1 cellular context compared by ENCODE assay signal in the genomic region with DNA sequence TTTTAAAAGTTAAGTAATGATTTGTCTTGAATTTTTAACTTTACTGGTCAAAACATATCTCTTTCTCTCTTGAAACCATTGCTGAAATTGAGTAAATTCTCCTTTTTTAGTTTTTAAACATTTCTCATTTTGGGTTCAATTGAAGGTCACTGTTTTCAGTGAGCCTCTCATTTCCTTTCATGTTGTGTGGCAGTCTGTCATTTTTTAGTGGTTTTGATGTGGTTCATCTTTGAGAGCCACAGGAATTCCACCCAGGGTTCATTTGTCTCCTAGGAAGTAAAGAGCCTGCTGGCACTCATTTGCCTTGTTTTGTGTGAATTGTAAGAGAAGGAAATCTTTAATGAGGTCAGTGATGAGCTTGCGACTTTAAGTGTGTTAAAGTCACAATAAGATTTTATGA.
TF ChIP-seq lines count a peak whose summit lies in the region.

No MANE protein-coding gene starts in this region.

TF ChIP-seq in GM12878, 131 proteins besides CTCF, POLR2A, EP300 and RAD21:
- TF ChIP-seq NR2C2 (IDR thresholded peaks at IDR 0.05; ENCODE audit: borderline replicate concordance, control insufficient read depth, insufficient read length, low read depth) = no peak
- no peak for TF ChIP-seq CHD2 (IDR thresholded peaks at IDR 0.05; ENCODE audit: borderline replicate concordance, low read depth, low read length)
- TF ChIP-seq, protein P1, sequence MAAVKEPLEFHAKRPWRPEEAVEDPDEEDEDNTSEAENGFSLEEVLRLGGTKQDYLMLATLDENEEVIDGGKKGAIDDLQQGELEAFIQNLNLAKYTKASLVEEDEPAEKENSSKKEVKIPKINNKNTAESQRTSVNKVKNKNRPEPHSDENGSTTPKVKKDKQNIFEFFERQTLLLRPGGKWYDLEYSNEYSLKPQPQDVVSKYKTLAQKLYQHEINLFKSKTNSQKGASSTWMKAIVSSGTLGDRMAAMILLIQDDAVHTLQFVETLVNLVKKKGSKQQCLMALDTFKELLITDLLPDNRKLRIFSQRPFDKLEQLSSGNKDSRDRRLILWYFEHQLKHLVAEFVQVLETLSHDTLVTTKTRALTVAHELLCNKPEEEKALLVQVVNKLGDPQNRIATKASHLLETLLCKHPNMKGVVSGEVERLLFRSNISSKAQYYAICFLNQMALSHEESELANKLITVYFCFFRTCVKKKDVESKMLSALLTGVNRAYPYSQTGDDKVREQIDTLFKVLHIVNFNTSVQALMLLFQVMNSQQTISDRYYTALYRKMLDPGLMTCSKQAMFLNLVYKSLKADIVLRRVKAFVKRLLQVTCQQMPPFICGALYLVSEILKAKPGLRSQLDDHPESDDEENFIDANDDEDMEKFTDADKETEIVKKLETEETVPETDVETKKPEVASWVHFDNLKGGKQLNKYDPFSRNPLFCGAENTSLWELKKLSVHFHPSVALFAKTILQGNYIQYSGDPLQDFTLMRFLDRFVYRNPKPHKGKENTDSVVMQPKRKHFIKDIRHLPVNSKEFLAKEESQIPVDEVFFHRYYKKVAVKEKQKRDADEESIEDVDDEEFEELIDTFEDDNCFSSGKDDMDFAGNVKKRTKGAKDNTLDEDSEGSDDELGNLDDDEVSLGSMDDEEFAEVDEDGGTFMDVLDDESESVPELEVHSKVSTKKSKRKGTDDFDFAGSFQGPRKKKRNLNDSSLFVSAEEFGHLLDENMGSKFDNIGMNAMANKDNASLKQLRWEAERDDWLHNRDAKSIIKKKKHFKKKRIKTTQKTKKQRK (IDR thresholded peaks at IDR 0.05; ENCODE audit: low read depth, low read length) = no peak
- peak; percentile 65 for TF ChIP-seq EED (IDR thresholded peaks at IDR 0.05; ENCODE audit: low read depth)
- TF ChIP-seq ZBED1 (IDR thresholded peaks at IDR 0.05; ENCODE audit: borderline replicate concordance) = peak; percentile 30; the same call in 1 of the 2 replicates
- peak; percentile 44; the same call in 1 of the 2 replicates for TF ChIP-seq GABPA (IDR thresholded peaks at IDR 0.05; ENCODE audit: low read depth)
- peak; percentile 80 for TF ChIP-seq JUNB (IDR thresholded peaks at IDR 0.05)
- TF ChIP-seq, protein P2, sequence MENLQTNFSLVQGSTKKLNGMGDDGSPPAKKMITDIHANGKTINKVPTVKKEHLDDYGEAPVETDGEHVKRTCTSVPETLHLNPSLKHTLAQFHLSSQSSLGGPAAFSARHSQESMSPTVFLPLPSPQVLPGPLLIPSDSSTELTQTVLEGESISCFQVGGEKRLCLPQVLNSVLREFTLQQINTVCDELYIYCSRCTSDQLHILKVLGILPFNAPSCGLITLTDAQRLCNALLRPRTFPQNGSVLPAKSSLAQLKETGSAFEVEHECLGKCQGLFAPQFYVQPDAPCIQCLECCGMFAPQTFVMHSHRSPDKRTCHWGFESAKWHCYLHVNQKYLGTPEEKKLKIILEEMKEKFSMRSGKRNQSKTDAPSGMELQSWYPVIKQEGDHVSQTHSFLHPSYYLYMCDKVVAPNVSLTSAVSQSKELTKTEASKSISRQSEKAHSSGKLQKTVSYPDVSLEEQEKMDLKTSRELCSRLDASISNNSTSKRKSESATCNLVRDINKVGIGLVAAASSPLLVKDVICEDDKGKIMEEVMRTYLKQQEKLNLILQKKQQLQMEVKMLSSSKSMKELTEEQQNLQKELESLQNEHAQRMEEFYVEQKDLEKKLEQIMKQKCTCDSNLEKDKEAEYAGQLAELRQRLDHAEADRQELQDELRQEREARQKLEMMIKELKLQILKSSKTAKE (IDR thresholded peaks at IDR 0.05; ENCODE audit: low read depth, poor library complexity, severe bottlenecking) = peak; percentile 52
- peak; percentile 93 for TF ChIP-seq TCF7 (IDR thresholded peaks at IDR 0.05; ENCODE audit: borderline replicate concordance)
- no peak for TF ChIP-seq STAT1 (conservative IDR thresholded peaks at IDR 0.05)
- TF ChIP-seq, protein P3, sequence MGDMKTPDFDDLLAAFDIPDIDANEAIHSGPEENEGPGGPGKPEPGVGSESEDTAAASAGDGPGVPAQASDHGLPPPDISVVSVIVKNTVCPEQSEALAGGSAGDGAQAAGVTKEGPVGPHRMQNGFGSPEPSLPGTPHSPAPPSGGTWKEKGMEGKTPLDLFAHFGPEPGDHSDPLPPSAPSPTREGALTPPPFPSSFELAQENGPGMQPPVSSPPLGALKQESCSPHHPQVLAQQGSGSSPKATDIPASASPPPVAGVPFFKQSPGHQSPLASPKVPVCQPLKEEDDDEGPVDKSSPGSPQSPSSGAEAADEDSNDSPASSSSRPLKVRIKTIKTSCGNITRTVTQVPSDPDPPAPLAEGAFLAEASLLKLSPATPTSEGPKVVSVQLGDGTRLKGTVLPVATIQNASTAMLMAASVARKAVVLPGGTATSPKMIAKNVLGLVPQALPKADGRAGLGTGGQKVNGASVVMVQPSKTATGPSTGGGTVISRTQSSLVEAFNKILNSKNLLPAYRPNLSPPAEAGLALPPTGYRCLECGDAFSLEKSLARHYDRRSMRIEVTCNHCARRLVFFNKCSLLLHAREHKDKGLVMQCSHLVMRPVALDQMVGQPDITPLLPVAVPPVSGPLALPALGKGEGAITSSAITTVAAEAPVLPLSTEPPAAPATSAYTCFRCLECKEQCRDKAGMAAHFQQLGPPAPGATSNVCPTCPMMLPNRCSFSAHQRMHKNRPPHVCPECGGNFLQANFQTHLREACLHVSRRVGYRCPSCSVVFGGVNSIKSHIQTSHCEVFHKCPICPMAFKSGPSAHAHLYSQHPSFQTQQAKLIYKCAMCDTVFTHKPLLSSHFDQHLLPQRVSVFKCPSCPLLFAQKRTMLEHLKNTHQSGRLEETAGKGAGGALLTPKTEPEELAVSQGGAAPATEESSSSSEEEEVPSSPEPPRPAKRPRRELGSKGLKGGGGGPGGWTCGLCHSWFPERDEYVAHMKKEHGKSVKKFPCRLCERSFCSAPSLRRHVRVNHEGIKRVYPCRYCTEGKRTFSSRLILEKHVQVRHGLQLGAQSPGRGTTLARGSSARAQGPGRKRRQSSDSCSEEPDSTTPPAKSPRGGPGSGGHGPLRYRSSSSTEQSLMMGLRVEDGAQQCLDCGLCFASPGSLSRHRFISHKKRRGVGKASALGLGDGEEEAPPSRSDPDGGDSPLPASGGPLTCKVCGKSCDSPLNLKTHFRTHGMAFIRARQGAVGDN (IDR thresholded peaks at IDR 0.05) = no peak
- peak; percentile 50; the same call in 1 of the 2 replicates for TF ChIP-seq PML (IDR thresholded peaks at IDR 0.05; ENCODE audit: low read length)
- TF ChIP-seq NFIC (IDR thresholded peaks at IDR 0.05; ENCODE audit: low read depth, low read length) = peak; percentile 95
- peak; percentile 83 for TF ChIP-seq FOXM1 (IDR thresholded peaks at IDR 0.05; ENCODE audit: low read depth, low read length)
- peak; percentile 96 for TF ChIP-seq RUNX3 (IDR thresholded peaks at IDR 0.05; ENCODE audit: low read length)
- TF ChIP-seq, protein P4, sequence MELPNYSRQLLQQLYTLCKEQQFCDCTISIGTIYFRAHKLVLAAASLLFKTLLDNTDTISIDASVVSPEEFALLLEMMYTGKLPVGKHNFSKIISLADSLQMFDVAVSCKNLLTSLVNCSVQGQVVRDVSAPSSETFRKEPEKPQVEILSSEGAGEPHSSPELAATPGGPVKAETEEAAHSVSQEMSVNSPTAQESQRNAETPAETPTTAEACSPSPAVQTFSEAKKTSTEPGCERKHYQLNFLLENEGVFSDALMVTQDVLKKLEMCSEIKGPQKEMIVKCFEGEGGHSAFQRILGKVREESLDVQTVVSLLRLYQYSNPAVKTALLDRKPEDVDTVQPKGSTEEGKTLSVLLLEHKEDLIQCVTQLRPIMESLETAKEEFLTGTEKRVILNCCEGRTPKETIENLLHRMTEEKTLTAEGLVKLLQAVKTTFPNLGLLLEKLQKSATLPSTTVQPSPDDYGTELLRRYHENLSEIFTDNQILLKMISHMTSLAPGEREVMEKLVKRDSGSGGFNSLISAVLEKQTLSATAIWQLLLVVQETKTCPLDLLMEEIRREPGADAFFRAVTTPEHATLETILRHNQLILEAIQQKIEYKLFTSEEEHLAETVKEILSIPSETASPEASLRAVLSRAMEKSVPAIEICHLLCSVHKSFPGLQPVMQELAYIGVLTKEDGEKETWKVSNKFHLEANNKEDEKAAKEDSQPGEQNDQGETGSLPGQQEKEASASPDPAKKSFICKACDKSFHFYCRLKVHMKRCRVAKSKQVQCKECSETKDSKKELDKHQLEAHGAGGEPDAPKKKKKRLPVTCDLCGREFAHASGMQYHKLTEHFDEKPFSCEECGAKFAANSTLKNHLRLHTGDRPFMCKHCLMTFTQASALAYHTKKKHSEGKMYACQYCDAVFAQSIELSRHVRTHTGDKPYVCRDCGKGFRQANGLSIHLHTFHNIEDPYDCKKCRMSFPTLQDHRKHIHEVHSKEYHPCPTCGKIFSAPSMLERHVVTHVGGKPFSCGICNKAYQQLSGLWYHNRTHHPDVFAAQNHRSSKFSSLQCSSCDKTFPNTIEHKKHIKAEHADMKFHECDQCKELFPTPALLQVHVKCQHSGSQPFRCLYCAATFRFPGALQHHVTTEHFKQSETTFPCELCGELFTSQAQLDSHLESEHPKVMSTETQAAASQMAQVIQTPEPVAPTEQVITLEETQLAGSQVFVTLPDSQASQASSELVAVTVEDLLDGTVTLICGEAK (IDR thresholded peaks at IDR 0.05; ENCODE audit: borderline replicate concordance) = peak; percentile 67
- TF ChIP-seq MYB (IDR thresholded peaks at IDR 0.05; ENCODE audit: borderline replicate concordance, low read depth, low read length) = no peak
- TF ChIP-seq STAT3 (IDR thresholded peaks at IDR 0.05; ENCODE audit: low read depth, low read length) = no peak
- peak; percentile 13 to 14; a peak in 1 of 4 replicates for TF ChIP-seq IKZF2 (IDR thresholded peaks at IDR 0.05)
- TF ChIP-seq CREM (IDR thresholded peaks at IDR 0.05; ENCODE audit: low read depth) = peak; percentile 44; the same call in 1 of the 2 replicates
- TF ChIP-seq, protein P5, sequence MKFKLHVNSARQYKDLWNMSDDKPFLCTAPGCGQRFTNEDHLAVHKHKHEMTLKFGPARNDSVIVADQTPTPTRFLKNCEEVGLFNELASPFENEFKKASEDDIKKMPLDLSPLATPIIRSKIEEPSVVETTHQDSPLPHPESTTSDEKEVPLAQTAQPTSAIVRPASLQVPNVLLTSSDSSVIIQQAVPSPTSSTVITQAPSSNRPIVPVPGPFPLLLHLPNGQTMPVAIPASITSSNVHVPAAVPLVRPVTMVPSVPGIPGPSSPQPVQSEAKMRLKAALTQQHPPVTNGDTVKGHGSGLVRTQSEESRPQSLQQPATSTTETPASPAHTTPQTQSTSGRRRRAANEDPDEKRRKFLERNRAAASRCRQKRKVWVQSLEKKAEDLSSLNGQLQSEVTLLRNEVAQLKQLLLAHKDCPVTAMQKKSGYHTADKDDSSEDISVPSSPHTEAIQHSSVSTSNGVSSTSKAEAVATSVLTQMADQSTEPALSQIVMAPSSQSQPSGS (IDR thresholded peaks at IDR 0.05; ENCODE audit: low read length) = 0 out of 2 replicates have a peak, but pooled peaks have one; percentile 61
- peak; percentile 90; the same call in 1 of the 2 replicates for TF ChIP-seq MTA3 (IDR thresholded peaks at IDR 0.05; ENCODE audit: borderline replicate concordance, low read length)
- TF ChIP-seq, protein P6, sequence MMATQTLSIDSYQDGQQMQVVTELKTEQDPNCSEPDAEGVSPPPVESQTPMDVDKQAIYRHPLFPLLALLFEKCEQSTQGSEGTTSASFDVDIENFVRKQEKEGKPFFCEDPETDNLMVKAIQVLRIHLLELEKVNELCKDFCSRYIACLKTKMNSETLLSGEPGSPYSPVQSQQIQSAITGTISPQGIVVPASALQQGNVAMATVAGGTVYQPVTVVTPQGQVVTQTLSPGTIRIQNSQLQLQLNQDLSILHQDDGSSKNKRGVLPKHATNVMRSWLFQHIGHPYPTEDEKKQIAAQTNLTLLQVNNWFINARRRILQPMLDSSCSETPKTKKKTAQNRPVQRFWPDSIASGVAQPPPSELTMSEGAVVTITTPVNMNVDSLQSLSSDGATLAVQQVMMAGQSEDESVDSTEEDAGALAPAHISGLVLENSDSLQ (IDR thresholded peaks at IDR 0.05) = peak; percentile 27; the same call in 1 of the 2 replicates
